In genomic region chr7:55574062-55574717, GRCh38 we compare ENCODE assay signal across 10 cellular contexts. TPM values are rescaled to one million over a fixed set of nuclear protein-coding genes. Genes with fewer than 3 reads are reported as not detected.
DNase-seq lines count a peak whose midpoint lies in the region; ATAC-seq and TF ChIP-seq lines count a peak whose summit lies in the region.
"Had no signal": no experiment of that assay in that cellular context is flagged by ENCODE, and none has a peak within 500 bp of the region (broad histone marks: within the 10 kb centered on the region; RNA-seq: fewer than 3 reads in every experiment).

No MANE protein-coding gene starts in this region.

- H3K9ac ChIP-seq in iPS-15b (ENCODE audit: low read depth, low read length) = peak overlapping the region; percentile 54

- DNase-seq in heart right ventricle = no peak
- DNase-seq in right cardiac atrium = no peak
- DNase-seq in activated CD4-positive, alpha-beta memory T cell treated with anti-CD3 and anti-CD28 coated beads, Interleukin-2, amount 10 ng/mL, durations not matched to agents 7 days and 5 days = no peak
- DNase-seq in transverse colon = no peak
- no peak for DNase-seq in germinal center (ENCODE audit: low spot score)
- no peak for DNase-seq in anterior cingulate cortex (lab: John Stamatoyannopoulos, UW)
- DNase-seq: COR-L47, NCI-H187 treated with DMSO at 0.1 percent for 48 hours had no signal

- H3K4me3 Mint-ChIP-seq in activated CD4-positive, alpha-beta memory T cell treated with anti-CD3 and anti-CD28 coated beads, Interleukin-2, amount 10 ng/mL, durations not matched to agents 7 days and 5 days = peak overlapping the region; percentile 45

- CTCF ChIA-PET in activated CD4-positive, alpha-beta memory T cell treated with anti-CD3 and anti-CD28 coated beads, Interleukin-2, amount 10 ng/mL, durations not matched to agents 7 days and 5 days (lab: Charles Lee) = interaction anchor here (1.1 to 1.4 kb wide), 3 partner anchors 22 to 266 kb away, joined by 3 to 6 read pairs (median 3); no protein-coding TSS in a partner anchor

- peaks cover 54% of the 10 kb centered on the region for H3K4me1 Mint-ChIP-seq in activated CD4-positive, alpha-beta memory T cell treated with anti-CD3 and anti-CD28 coated beads, Interleukin-2, amount 10 ng/mL, durations not matched to agents 7 days and 5 days

- no peaks in the 10 kb centered on the region for H3K36me3 ChIP-seq in heart right ventricle
- no peaks in the 10 kb centered on the region for H3K36me3 ChIP-seq in iPS-15b (ENCODE audit: control insufficient read depth, insufficient read depth, low read length)
- no peaks in the 10 kb centered on the region for H3K36me3 ChIP-seq in transverse colon

- peaks cover 2% of the 10 kb centered on the region for H3K36me3 Mint-ChIP-seq in activated CD4-positive, alpha-beta memory T cell treated with anti-CD3 and anti-CD28 coated beads, Interleukin-2, amount 10 ng/mL, durations not matched to agents 7 days and 5 days (ENCODE audit: low read depth)

- H3K9me3 ChIP-seq in heart right ventricle (no peaks in the 10 kb centered on the region), right cardiac atrium (ENCODE audit: control insufficient read depth, low read length) (no peaks in the 10 kb centered on the region), iPS-15b (ENCODE audit: control insufficient read depth, insufficient read depth, low read length) (no peaks in the 10 kb centered on the region), transverse colon (no peaks in the 10 kb centered on the region)

- intact Hi-C loops in heart right ventricle (cut with DNase I) = no loop called here
- intact Hi-C loops in right cardiac atrium (cut with DNase I) = no loop called here
- intact Hi-C loops in transverse colon (cut with DNase I; ENCODE audit: low total_unique reads) = no loop called here

- H3K27ac ChIP-seq in heart right ventricle (peak overlapping the region in 8 of 10 donors; percentile 1 to 96 (median 60)), right cardiac atrium (ENCODE audit: low read length) (no peak overlapping the region), transverse colon (peak overlapping the region in 3 of 4 donors; percentile 26 to 96 (median 96))

- H3K27ac Mint-ChIP-seq in activated CD4-positive, alpha-beta memory T cell treated with anti-CD3 and anti-CD28 coated beads, Interleukin-2, amount 10 ng/mL, durations not matched to agents 7 days and 5 days = peak overlapping the region; percentile 73

- POLR2A ChIA-PET in activated CD4-positive, alpha-beta memory T cell treated with anti-CD3 and anti-CD28 coated beads, Interleukin-2, amount 10 ng/mL, durations not matched to agents 7 days and 5 days (lab: Charles Lee) = interaction anchor here (1.1 to 6.7 kb wide), 2 partner anchors 40 to 477 kb away, joined by 3 to 88 read pairs; partner anchors contain the start of genes CCT6A and PSPH

- H3K4me3 ChIP-seq in heart right ventricle (peak overlapping the region in 1 of 10 donors; percentile 3), right cardiac atrium (ENCODE audit: low read length) (no peak overlapping the region), iPS-15b (ENCODE audit: low read depth, low read length) (no peak overlapping the region), transverse colon (no peak overlapping the region)

- ATAC-seq in heart right ventricle = peak in 5 of 8 donors; percentile 10 to 58 (median 31)
- ATAC-seq in right cardiac atrium = no peak
- ATAC-seq in HG02642 (IDR thresholded peaks at IDR 0.05; ENCODE audit: poor library complexity, unreplicated experiment) = no peak

- H3K4me1 ChIP-seq in heart right ventricle (peaks cover 8 to 53% (median 46%) of the 10 kb centered on the region in 9 donors), right cardiac atrium (ENCODE audit: control insufficient read depth, insufficient read depth, low read length) (peaks cover 14% of the 10 kb centered on the region), iPS-15b (ENCODE audit: control insufficient read depth, insufficient read depth, low read length) (peaks cover 22% of the 10 kb centered on the region), transverse colon (peaks cover 20 to 38% (median 30%) of the 10 kb centered on the region in 4 donors)

- peaks cover 2% of the 10 kb centered on the region for H3K27me3 Mint-ChIP-seq in activated CD4-positive, alpha-beta memory T cell treated with anti-CD3 and anti-CD28 coated beads, Interleukin-2, amount 10 ng/mL, durations not matched to agents 7 days and 5 days

- in situ Hi-C loops in transverse colon (cut with MboI; ENCODE audit: low pct_ligation_motif_present in 1 of 4, low pct_unique_long_range_greater_than_20kb in 1 of 4, low sequenced_read_pairs in 3 of 4) = no loop called here

- peaks cover 4% of the 10 kb centered on the region for H3K9me3 Mint-ChIP-seq in activated CD4-positive, alpha-beta memory T cell treated with anti-CD3 and anti-CD28 coated beads, Interleukin-2, amount 10 ng/mL, durations not matched to agents 7 days and 5 days

- WGBS in heart right ventricle, 2 donors = 13 to 27% methylated on average over 3 of the region's 3 CpGs
- WGBS in right cardiac atrium = 8% methylated on average over 3 of the region's 3 CpGs
- 28 to 42% methylated on average over 3 of the region's 3 CpGs for WGBS in transverse colon (ENCODE audit: low coverage in 1 of 2), 2 donors

- TF ChIP-seq CTCF in heart right ventricle (IDR thresholded peaks at IDR 0.05) = no peak
- no peak for TF ChIP-seq CTCF in transverse colon (IDR thresholded peaks at IDR 0.05)

- TF ChIP-seq EP300 in transverse colon (IDR thresholded peaks at IDR 0.05; ENCODE audit: low read depth) = no peak

- no peaks in the 10 kb centered on the region for H3K27me3 ChIP-seq in heart right ventricle
- H3K27me3 ChIP-seq in right cardiac atrium (ENCODE audit: control insufficient read depth, insufficient read depth) = no peaks in the 10 kb centered on the region
- H3K27me3 ChIP-seq in iPS-15b (ENCODE audit: control insufficient read depth, insufficient read depth, low read length) = peaks cover 2% of the 10 kb centered on the region
- H3K27me3 ChIP-seq in transverse colon = no peaks in the 10 kb centered on the region

- no peak for TF ChIP-seq POLR2A in transverse colon (IDR thresholded peaks at IDR 0.05)

RNA-seq across cellular contexts. Expression of gene VOPP1, which starts 1.9 kb away (rescaled TPM):
- total RNA-seq in heart right ventricle (10 to 100 TPM; 17.9 to 42.9 (median 22.9) TPM), right cardiac atrium (10 to 100 TPM; 19.0 to 21.8 (median 21.0) TPM), transverse colon (10 to 100 TPM; 22.1 to 79.2 (median 73.9) TPM)
- polyA plus RNA-seq in heart right ventricle (10 to 100 TPM in 1 of 2 donors, 1 to 10 TPM in 1; 9.3 to 17.5 TPM), right cardiac atrium (12.7 TPM)
- total RNA-seq in activated CD4-positive, alpha-beta memory T cell treated with anti-CD3 and anti-CD28 coated beads, Interleukin-2, amount 10 ng/mL, durations not matched to agents 7 days and 5 days = 10 to 100 TPM; 51.4 to 52.7 TPM

Comparison
In these comparisons a context has a peak if more than half of its experiments do, and no peak if none do; other contexts are left out.
1. ATAC-seq: peak in heart right ventricle (5 of 8); none in right cardiac atrium (0 of 2) and HG02642 (single experiment).